1 cellular context compared by ENCODE assay signal in genomic region chr7:70830426-70830825, GRCh38.
TF ChIP-seq lines count a peak whose summit lies in the region.

No MANE protein-coding gene starts in this region.

TF ChIP-seq in HepG2, 621 proteins besides CTCF, POLR2A, EP300 and RAD21 (continued from another document and continues in another):
- TF ChIP-seq ZBTB26 (CRISPR knock-in tag; IDR thresholded peaks at IDR 0.05; ENCODE audit: borderline replicate concordance) (no peak), TFE3 (CRISPR knock-in tag; IDR thresholded peaks at IDR 0.05) (peak; percentile 44; the same call in 1 of the 2 replicates), ZFP36L2 (CRISPR knock-in tag; IDR thresholded peaks at IDR 0.05) (no peak), ZNF281 (CRISPR knock-in tag; IDR thresholded peaks at IDR 0.05; ENCODE audit: borderline replicate concordance) (no peak), TEAD3 (CRISPR knock-in tag; optimal IDR thresholded peaks at IDR 0.05; ENCODE audit: borderline replicate concordance) (no peak), SP4 (CRISPR knock-in tag; IDR thresholded peaks at IDR 0.05) (no peak), ZNF546 (CRISPR knock-in tag; conservative IDR thresholded peaks at IDR 0.05) (no peak), ZNF660 (CRISPR knock-in tag; IDR thresholded peaks at IDR 0.05; ENCODE audit: borderline replicate concordance, low read depth) (no peak), AGO2 (optimal IDR thresholded peaks at IDR 0.05; ENCODE audit: low read depth, low read length) (no peak), TRIM22 (IDR thresholded peaks at IDR 0.05) (no peak), KAT2B (IDR thresholded peaks at IDR 0.05; ENCODE audit: borderline replicate concordance, low read depth, low read length) (no peak), ZNF225 (CRISPR knock-in tag; IDR thresholded peaks at IDR 0.05) (no peak), ZNF552 (CRISPR knock-in tag; IDR thresholded peaks at IDR 0.05; ENCODE audit: borderline replicate concordance) (no peak), MED1 (CRISPR knock-in tag; IDR thresholded peaks at IDR 0.05) (peak; percentile 48), ZEB1 (IDR thresholded peaks at IDR 0.05; ENCODE audit: insufficient replicate concordance, low read depth) (no peak), ELF3 (CRISPR knock-in tag; IDR thresholded peaks at IDR 0.05) (no peak), KLF16 (CRISPR knock-in tag; IDR thresholded peaks at IDR 0.05) (no peak; a peak in 1 of 4 replicates), ZNF17 (CRISPR knock-in tag; IDR thresholded peaks at IDR 0.05) (no peak), ZNF547 (CRISPR knock-in tag; IDR thresholded peaks at IDR 0.05) (no peak), KDM2A (CRISPR knock-in tag; IDR thresholded peaks at IDR 0.05; ENCODE audit: borderline replicate concordance, low read depth) (no peak), PAX8 (CRISPR knock-in tag; IDR thresholded peaks at IDR 0.05; ENCODE audit: borderline replicate concordance) (no peak), ZNF83 (CRISPR knock-in tag; IDR thresholded peaks at IDR 0.05; ENCODE audit: borderline replicate concordance) (no peak), SAP130 (CRISPR knock-in tag; IDR thresholded peaks at IDR 0.05; ENCODE audit: low read depth) (peak; percentile 28; the same call in 1 of the 2 replicates), HMG20B (CRISPR knock-in tag; conservative IDR thresholded peaks at IDR 0.05) (no peak; the same call in 1 of the 2 replicates), ZNF232 (CRISPR knock-in tag; IDR thresholded peaks at IDR 0.05; ENCODE audit: borderline replicate concordance) (no peak), POGZ (CRISPR knock-in tag; IDR thresholded peaks at IDR 0.05) (no peak), ZMYM3 (CRISPR knock-in tag; IDR thresholded peaks at IDR 0.05) (no peak), RARA (CRISPR knock-in tag; IDR thresholded peaks at IDR 0.05) (peak; percentile 86), ZNF329 (CRISPR knock-in tag; IDR thresholded peaks at IDR 0.05; ENCODE audit: low read depth) (no peak), ZNF713 (CRISPR knock-in tag; IDR thresholded peaks at IDR 0.05) (no peak), RXRA (CRISPR knock-in tag; IDR thresholded peaks at IDR 0.05) (peak; percentile 25; the same call in 1 of the 2 replicates), U2AF2 (IDR thresholded peaks at IDR 0.05; ENCODE audit: low read depth, low read length) (no peak), GLMP (CRISPR knock-in tag; IDR thresholded peaks at IDR 0.05; ENCODE audit: borderline replicate concordance) (no peak), DZIP1 (CRISPR knock-in tag; IDR thresholded peaks at IDR 0.05) (no peak), PRMT3 (CRISPR knock-in tag; IDR thresholded peaks at IDR 0.05; ENCODE audit: borderline replicate concordance, low read depth) (no peak), RFX1 (IDR thresholded peaks at IDR 0.05) (no peak), ZBTB44 (CRISPR knock-in tag; IDR thresholded peaks at IDR 0.05) (no peak), MBD4 (IDR thresholded peaks at IDR 0.05; ENCODE audit: borderline replicate concordance, low read length) (no peak), BCL6 (CRISPR knock-in tag; IDR thresholded peaks at IDR 0.05) (peak; percentile 72), FUBP1 (CRISPR knock-in tag; IDR thresholded peaks at IDR 0.05; ENCODE audit: borderline replicate concordance) (no peak), ONECUT2 (CRISPR knock-in tag; IDR thresholded peaks at IDR 0.05) (0 out of 2 replicates have a peak, but pooled peaks have one; percentile 10), ZBTB8A (CRISPR knock-in tag; IDR thresholded peaks at IDR 0.05; ENCODE audit: borderline replicate concordance, low read depth) (no peak), KDM6A (CRISPR knock-in tag; IDR thresholded peaks at IDR 0.05; ENCODE audit: low read depth) (no peak), ZNF160 (CRISPR knock-in tag; IDR thresholded peaks at IDR 0.05) (no peak), RFXANK (CRISPR knock-in tag; IDR thresholded peaks at IDR 0.05) (no peak)
